In genomic region chr2:38750793-38751042, GRCh38 we compare ENCODE assay signal across 8 cellular contexts. TPM values are rescaled to one million over a fixed set of nuclear protein-coding genes. Genes with fewer than 3 reads are reported as not detected.
DNase-seq lines count a peak whose midpoint lies in the region; ATAC-seq and TF ChIP-seq lines count a peak whose summit lies in the region.

No MANE protein-coding gene starts in this region.

- H3K9me3 ChIP-seq in left lung: no peaks in the 10 kb centered on the region

- peaks cover 14 to 57% of the 10 kb centered on the region in 2 donors for H3K4me1 ChIP-seq in left lung

- H3K27me3 ChIP-seq in H7 (ENCODE audit: control insufficient read depth, insufficient read depth, low read length): no peaks in the 10 kb centered on the region
- H3K27me3 ChIP-seq in left lung: no peaks in the 10 kb centered on the region

- H3K27ac Mint-ChIP-seq in WTC11: peak overlapping the region; percentile 100

- DNase-seq in H7 (peak; percentile 86), MV-4-11 (lab: John Stamatoyannopoulos, UW) (peak; percentile 59), WTC11 (ENCODE audit: low spot score) (peak; percentile 52), cerebellum (ENCODE audit: low spot score) (peak; percentile 68), left lung (peak; percentile 64 to 89)
- peak; percentile 64 to 67 for DNase-seq in stimulated activated CD4-positive, alpha-beta T cell treated with anti-CD3 and anti-CD28 coated beads, Interleukin-2, amount 100 ng/mL, for 48 hours

- H3K36me3 Mint-ChIP-seq in WTC11: peaks cover 50% of the 10 kb centered on the region

- intact Hi-C loops in left lung (cut with DNase I): no loop called here

- POLR2A ChIA-PET in WTC11 (lab: Charles Lee): interaction anchor here (0.5 to 2.4 kb wide), 16 partner anchors 8 to 435 kb away, joined by 3 to 55 read pairs (median 6); partner anchors contain the start of genes DHX57, GALM, HNRNPLL and MORN2

- peaks cover 44% of the 10 kb centered on the region for H3K4me1 Mint-ChIP-seq in WTC11

- H3K36me3 ChIP-seq in H7 (replicated peaks; ENCODE audit: control insufficient read depth, insufficient read depth, low read length) (peaks cover 27% of the 10 kb centered on the region), left lung (peaks cover 0 to 42% of the 10 kb centered on the region in 2 donors)

- peak; percentile 4; the same call in 1 of the 2 replicates for ATAC-seq in WTC11
- ATAC-seq in left lung: peak; percentile 73
- ATAC-seq in HG03469 (IDR thresholded peaks at IDR 0.05; ENCODE audit: unreplicated experiment): no peak

- H3K4me3 ChIP-seq in GM08714 (ENCODE audit: low read length) (peak overlapping the region; percentile 88), H7 (ENCODE audit: insufficient read depth, low read depth, low read length) (peak overlapping the region; percentile 91), left lung (peak overlapping the region; percentile 82 to 83)

- H3K27me3 Mint-ChIP-seq in WTC11 (ENCODE audit: low read depth): no peaks in the 10 kb centered on the region

- CTCF ChIA-PET in WTC11 (lab: Charles Lee): interaction anchor here (0.6 to 2.1 kb wide), 2 partner anchors 147 to 299 kb away, joined by 3 to 4 read pairs; no protein-coding TSS in a partner anchor

- H3K4me3 Mint-ChIP-seq in WTC11: peak overlapping the region; percentile 100

- H3K9me3 Mint-ChIP-seq in WTC11: no peaks in the 10 kb centered on the region

- H3K27ac ChIP-seq in left lung: peak overlapping the region; percentile 95 to 100

- TF ChIP-seq CTCF in WTC11 (IDR thresholded peaks at IDR 0.05) (no peak), left lung (IDR thresholded peaks at IDR 0.05) (no peak)

TF ChIP-seq in WTC11, 78 proteins besides CTCF, POLR2A, EP300 and RAD21 (continues in another document):
- TF ChIP-seq SOX15 (CRISPR knock-in tag; IDR thresholded peaks at IDR 0.05) (no peak), IRF1 (CRISPR knock-in tag; IDR thresholded peaks at IDR 0.05) (no peak), FOXJ3 (CRISPR knock-in tag; IDR thresholded peaks at IDR 0.05; ENCODE audit: borderline replicate concordance) (no peak), GTF2I (CRISPR knock-in tag; conservative IDR thresholded peaks at IDR 0.05) (no peak), KAT7 (CRISPR knock-in tag; IDR thresholded peaks at IDR 0.05; ENCODE audit: borderline replicate concordance) (0 out of 2 replicates have a peak, but pooled peaks have one; percentile 13), ZNF317 (CRISPR knock-in tag; IDR thresholded peaks at IDR 0.05; ENCODE audit: borderline replicate concordance, low read depth) (no peak), ZNF512 (CRISPR knock-in tag; IDR thresholded peaks at IDR 0.05; ENCODE audit: borderline replicate concordance) (no peak), MYBL2 (CRISPR knock-in tag; IDR thresholded peaks at IDR 0.05) (no peak), MAX (CRISPR knock-in tag; IDR thresholded peaks at IDR 0.05) (no peak), FOXP4 (CRISPR knock-in tag; IDR thresholded peaks at IDR 0.05) (no peak), ZNF219 (CRISPR knock-in tag; IDR thresholded peaks at IDR 0.05; ENCODE audit: borderline replicate concordance) (no peak), E2F5 (CRISPR knock-in tag; IDR thresholded peaks at IDR 0.05) (peak; percentile 12; the same call in 1 of the 2 replicates), PRRX2 (CRISPR knock-in tag; IDR thresholded peaks at IDR 0.05) (no peak), ESRRA (CRISPR knock-in tag; IDR thresholded peaks at IDR 0.05; ENCODE audit: borderline replicate concordance) (0 out of 2 replicates have a peak, but pooled peaks have one; percentile 3), PREB (CRISPR knock-in tag; IDR thresholded peaks at IDR 0.05; ENCODE audit: borderline replicate concordance) (no peak), ZNF281 (CRISPR knock-in tag; IDR thresholded peaks at IDR 0.05) (0 out of 2 replicates have a peak, but pooled peaks have one; percentile 13), EMX1 (CRISPR knock-in tag; IDR thresholded peaks at IDR 0.05) (0 out of 2 replicates have a peak, but pooled peaks have one; percentile 8), ELF4 (CRISPR knock-in tag; IDR thresholded peaks at IDR 0.05; ENCODE audit: low read depth) (no peak)

RNA-seq across cellular contexts. Expression of gene SRSF7, which starts 0.4 kb away (rescaled TPM):
- total RNA-seq in H7 (2014; rRNA removed; shearing (Covaris generic)): 140 and 206 TPM in 2 replicates
- 299 to 349 TPM (median 342 TPM) in 3 replicates for total RNA-seq in WTC11 (2021)
- 109 TPM for total RNA-seq in cerebellum
- 100 to 1,000 TPM in 1 of 2 donors, 10 to 100 TPM in 1; 83.3 to 139 TPM for total RNA-seq in left lung

RNA-seq across cellular contexts. Expression of gene GEMIN6, which starts 27.3 kb away (rescaled TPM):
- total RNA-seq in H7 (2014; rRNA removed; shearing (Covaris generic)): 17.6 and 22.2 TPM in 2 replicates
- total RNA-seq in WTC11 (2021) (19.3 to 21.3 TPM (median 21.2 TPM) in 3 replicates), cerebellum (10.3 TPM), left lung (10 to 100 TPM; 12.4 to 13.0 TPM)
